1 cellular context compared by ENCODE assay signal in genomic region chr22:20130739-20131592, GRCh38.
TF ChIP-seq lines count a peak whose summit lies in the region.

No MANE protein-coding gene starts in this region.

TF ChIP-seq in HepG2, 621 proteins besides CTCF, POLR2A, EP300 and RAD21 (continues in another document):
- peak; percentile 14 for TF ChIP-seq ASH2L (IDR thresholded peaks at IDR 0.05; ENCODE audit: insufficient read length, low read depth, low read length)
- TF ChIP-seq ZGPAT (CRISPR knock-in tag; IDR thresholded peaks at IDR 0.05) = peak; percentile 37; the same call in 1 of the 2 replicates
- TF ChIP-seq RCOR2 (CRISPR knock-in tag; IDR thresholded peaks at IDR 0.05) = no peak
- TF ChIP-seq ZNF883 (CRISPR knock-in tag; IDR thresholded peaks at IDR 0.05; ENCODE audit: not compliant biosample characterization) = peak; percentile 29
- TF ChIP-seq ZSCAN25 (CRISPR knock-in tag; IDR thresholded peaks at IDR 0.05) = no peak
- TF ChIP-seq DRAP1 (CRISPR knock-in tag; IDR thresholded peaks at IDR 0.05) = no peak
- peak in 1 of 2 experiments; percentile 6; a peak in 1 of 4 replicates for TF ChIP-seq HMGXB4 (CRISPR knock-in tag; IDR thresholded peaks at IDR 0.05; ENCODE audit: borderline replicate concordance in 1 of 2, low read depth in 1 of 2)
- peak; percentile 44 for TF ChIP-seq AGO1 (IDR thresholded peaks at IDR 0.05; ENCODE audit: low read depth, low read length, poor library complexity, severe bottlenecking)
- peak; percentile 57 for TF ChIP-seq ZNF687 (CRISPR knock-in tag; IDR thresholded peaks at IDR 0.05)
- TF ChIP-seq ATF7-NPFF (CRISPR knock-in tag; IDR thresholded peaks at IDR 0.05; ENCODE audit: low read depth) = peak; percentile 59; the same call in 1 of the 2 replicates
- TF ChIP-seq ZBTB39 (CRISPR knock-in tag; IDR thresholded peaks at IDR 0.05) = no peak
- no peak for TF ChIP-seq ZNF850 (CRISPR knock-in tag; conservative IDR thresholded peaks at IDR 0.05)
- peak; percentile 46; the same call in 1 of the 2 replicates for TF ChIP-seq SPEN (CRISPR knock-in tag; IDR thresholded peaks at IDR 0.05; ENCODE audit: low read depth)
- TF ChIP-seq PHF8 (CRISPR knock-in tag; IDR thresholded peaks at IDR 0.05) = peak; percentile 54; the same call in 1 of the 2 replicates
- TF ChIP-seq ZNF674 (CRISPR knock-in tag; IDR thresholded peaks at IDR 0.05; ENCODE audit: low read depth) = no peak
- TF ChIP-seq ZNF577 (CRISPR knock-in tag; IDR thresholded peaks at IDR 0.05; ENCODE audit: borderline replicate concordance, low read depth) = no peak
- peak; percentile 74 for TF ChIP-seq GMEB1 (CRISPR knock-in tag; IDR thresholded peaks at IDR 0.05; ENCODE audit: borderline replicate concordance)
- 0 out of 2 replicates have a peak, but pooled peaks have one; percentile 29 for TF ChIP-seq HES4 (CRISPR knock-in tag; IDR thresholded peaks at IDR 0.05; ENCODE audit: borderline replicate concordance)
- peak; percentile 25; the same call in 1 of the 2 replicates for TF ChIP-seq ZNF788 (CRISPR knock-in tag; IDR thresholded peaks at IDR 0.05; ENCODE audit: borderline replicate concordance)
- no peak for TF ChIP-seq ZNF646 (CRISPR knock-in tag; IDR thresholded peaks at IDR 0.05)
- 0 out of 2 replicates have a peak, but pooled peaks have one; percentile 30 for TF ChIP-seq ZNF441 (CRISPR knock-in tag; IDR thresholded peaks at IDR 0.05; ENCODE audit: borderline replicate concordance)
- no peak for TF ChIP-seq DR1 (CRISPR knock-in tag; IDR thresholded peaks at IDR 0.05)
- TF ChIP-seq IRF9 (CRISPR knock-in tag; IDR thresholded peaks at IDR 0.05; ENCODE audit: borderline replicate concordance) = peak; percentile 24; the same call in 1 of the 2 replicates
- no peak for TF ChIP-seq ZNF33A (CRISPR knock-in tag; IDR thresholded peaks at IDR 0.05; ENCODE audit: borderline replicate concordance)
- TF ChIP-seq UBTF (CRISPR knock-in tag; IDR thresholded peaks at IDR 0.05) = no peak
